In the genomic region with DNA sequence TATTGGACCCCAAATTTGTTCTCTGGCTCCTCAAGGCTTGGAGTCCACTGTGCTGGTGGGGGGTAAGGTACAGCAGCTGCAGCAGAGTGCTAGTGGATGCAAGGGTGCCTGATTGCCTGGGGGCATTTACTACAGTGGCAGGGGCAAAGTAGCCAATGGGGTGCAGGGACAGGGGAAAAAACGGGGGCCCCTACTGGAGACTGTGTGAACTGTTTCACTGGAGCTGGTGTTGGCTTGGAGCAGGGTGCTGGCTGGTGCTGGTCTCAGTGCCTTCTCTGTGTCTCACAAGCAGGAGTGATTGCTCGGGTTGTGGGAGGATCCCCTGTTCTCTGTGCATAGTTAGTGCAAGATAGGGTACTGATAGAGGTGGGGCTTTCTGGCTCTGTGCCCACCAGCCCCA, we compare ENCODE assay signal across 26 cellular contexts.
A peak's percentile ranks its signal among the peaks of the same experiment; 100 is the strongest.
DNase-seq lines count a peak whose midpoint lies in the region; ATAC-seq, FAIRE-seq and TF ChIP-seq lines count a peak whose summit lies in the region.
"Had no signal": no experiment of that assay in that cellular context is flagged by ENCODE, and none has a peak within 500 bp of the region (broad histone marks: within the 10 kb centered on the region; RNA-seq: fewer than 3 reads in every experiment).

No MANE protein-coding gene starts in this region.

- WGBS in H1 (ENCODE audit: extremely low coverage in 1 of 2, insufficient coverage in 1 of 2, insufficient read length in 1 of 2, insufficient replicate concordance in 2 of 2, low coverage in 1 of 2, low lambda C conversion rate in 2 of 2, missing lambda C conversion rate in 1 of 2), 2 experiments: 82% methylated on average over 2 of the region's 2 CpGs; no CpG with 5 or more reads in 1 of the 2 experiments
- WGBS in heart right ventricle, 2 donors: 62 to 75% methylated on average over 2 of the region's 2 CpGs

- no peak overlapping the region for H3K56ac ChIP-seq in H1 (replicated peaks; ENCODE audit: insufficient read length, low read depth, low read length)

- no peak overlapping the region for H3K4me2 ChIP-seq in H1 (ENCODE audit: insufficient read depth in 1 of 2, low read depth in 2 of 2, low read length in 2 of 2)
- H3K4me2 ChIP-seq in osteoblast (ENCODE audit: insufficient read depth, low read length): no peak overlapping the region
- H3K4me2 ChIP-seq: A549, SK-N-SH had no signal

- no peak overlapping the region for H4K5ac ChIP-seq in H1 (ENCODE audit: insufficient read length, low read depth, low read length)

- no peak for TF ChIP-seq POLR2A in H1 (IDR thresholded peaks at IDR 0.05; ENCODE audit: control extremely low read depth in 1 of 2, low read depth in 2 of 2, low read length in 2 of 2)

- no peaks in the 10 kb centered on the region for H3K9me3 ChIP-seq in H1 (ENCODE audit: insufficient read depth in 2 of 2, low read depth in 1 of 2, low read length in 1 of 2)
- no peaks in the 10 kb centered on the region for H3K9me3 ChIP-seq in osteoblast (ENCODE audit: low read depth, low read length)
- peaks cover 0 to 37% (median 0%) of the 10 kb centered on the region in 11 donors for H3K9me3 ChIP-seq in heart right ventricle
- H3K9me3 ChIP-seq: A549, SK-N-SH had no signal

- no peak for FAIRE-seq in H1 (lab: Jason Lieb, UNC)
- FAIRE-seq: A549, G401.6, RCC 7860 had no signal

- H2BK20ac ChIP-seq in H1 (ENCODE audit: low read length): no peak overlapping the region

- no peaks in the 10 kb centered on the region for H3K23me2 ChIP-seq in H1 (ENCODE audit: low read depth, low read length)

- H3K79me2 ChIP-seq in H1 (ENCODE audit: control insufficient read depth in 1 of 2, insufficient read depth in 2 of 2, low read length in 2 of 2) (no peaks in the 10 kb centered on the region), osteoblast (ENCODE audit: insufficient read depth, low read length) (no peaks in the 10 kb centered on the region)

- no peak overlapping the region for H2BK120ac ChIP-seq in H1 (replicated peaks; ENCODE audit: low read depth, low read length)

- no peak for TF ChIP-seq EP300 in H1 (IDR thresholded peaks at IDR 0.05; ENCODE audit: borderline replicate concordance in 1 of 2, low read depth in 2 of 2, low read length in 2 of 2)

- no peak overlapping the region for H3K9ac ChIP-seq in H1 (replicated peaks in 1 of 4; ENCODE audit: extremely low read depth in 1 of 4, low read depth in 3 of 4, low read length in 3 of 4)
- H3K9ac ChIP-seq: SK-N-SH had no signal

- H3K27me3 ChIP-seq in H1 (replicated peaks in 1 of 4; ENCODE audit: control insufficient read depth in 3 of 4, extremely low read depth in 1 of 4, insufficient read depth in 3 of 4, low read length in 3 of 4) (no peaks in the 10 kb centered on the region), osteoblast (ENCODE audit: insufficient read depth, low read length) (no peaks in the 10 kb centered on the region), heart right ventricle (no peaks in the 10 kb centered on the region)

- H3K4ac ChIP-seq in H1 (replicated peaks; ENCODE audit: insufficient read length, low read depth, low read length): no peak overlapping the region

- H3K4me3 ChIP-seq in GM12865 (ENCODE audit: low read depth, low read length) (no peak overlapping the region), H1 (ENCODE audit: extremely low read depth in 1 of 4, insufficient read depth in 2 of 4, low read depth in 3 of 4, low read length in 4 of 4) (no peak overlapping the region), osteoblast (ENCODE audit: insufficient read depth, low read length) (no peak overlapping the region), heart right ventricle (no peak overlapping the region)
- H3K4me3 ChIP-seq: A549 had no signal

- H3K4me1 ChIP-seq in H1 (replicated peaks in 1 of 4; ENCODE audit: control insufficient read depth in 3 of 4, insufficient read depth in 4 of 4, low read length in 3 of 4) (no peaks in the 10 kb centered on the region), osteoblast (ENCODE audit: insufficient read depth, low read length) (no peaks in the 10 kb centered on the region), heart right ventricle (no peaks in the 10 kb centered on the region)
- H3K4me1 ChIP-seq: A549 had no signal

- no peak overlapping the region for H2AK5ac ChIP-seq in H1 (ENCODE audit: low read depth, low read length)

- H4K20me1 ChIP-seq in H1 (replicated peaks in 1 of 2; ENCODE audit: control insufficient read depth in 1 of 2, insufficient read depth in 2 of 2, low read length in 2 of 2): no peaks in the 10 kb centered on the region
- H4K20me1 ChIP-seq in osteoblast (ENCODE audit: insufficient read depth, low read length): no peaks in the 10 kb centered on the region

- no peak overlapping the region for H4K8ac ChIP-seq in H1 (ENCODE audit: extremely low read depth, insufficient read depth, low read length)

- ATAC-seq in GM18868 (IDR thresholded peaks at IDR 0.05; ENCODE audit: unreplicated experiment) (peak; percentile 47), heart right ventricle (no peak)
- ATAC-seq: A549 had no signal

- TF ChIP-seq CTCF in GM12865 (IDR thresholded peaks at IDR 0.05; ENCODE audit: insufficient read depth, low read depth, low read length, missing control alignments) (peak; percentile 4), H1 (IDR thresholded peaks at IDR 0.05; ENCODE audit: control extremely low read depth in 1 of 3, insufficient read depth in 1 of 3, low read depth in 1 of 3, low read length in 3 of 3) (peak; percentile 9 to 46 (median 44); a peak in 2 of 4 replicates), osteoblast (IDR thresholded peaks at IDR 0.05; ENCODE audit: extremely low read depth, low read depth, low read length) (no peak), heart right ventricle (IDR thresholded peaks at IDR 0.05) (no peak)

- H4K91ac ChIP-seq in H1 (replicated peaks; ENCODE audit: insufficient read length, low read length): no peak overlapping the region

- H2AFZ ChIP-seq in H1 (ENCODE audit: low read length) (no peak overlapping the region), osteoblast (ENCODE audit: low read length) (no peak overlapping the region)

- no peak overlapping the region for H2BK15ac ChIP-seq in H1 (ENCODE audit: low read length)

- CTCF ChIA-PET in H1 (lab: Charles Lee; ENCODE audit: partially characterized antibody): interaction anchor here (0.6 to 1.7 kb wide), 7 partner anchors 10 to 157 kb away, joined by 3 to 10 read pairs (median 3); no protein-coding TSS in a partner anchor

- no peaks in the 10 kb centered on the region for H3K36me3 ChIP-seq in H1 (ENCODE audit: control insufficient read depth in 2 of 4, insufficient read depth in 4 of 4, low read length in 3 of 4)
- H3K36me3 ChIP-seq in osteoblast (ENCODE audit: insufficient read depth, low read length): no peaks in the 10 kb centered on the region
- H3K36me3 ChIP-seq in heart right ventricle: no peaks in the 10 kb centered on the region

- TF ChIP-seq RAD21 in H1 (IDR thresholded peaks at IDR 0.05 in 1 of 2, conservative IDR thresholded peaks at IDR 0.05 in 1 of 2; ENCODE audit: low read depth in 2 of 2, low read length in 2 of 2): peak; percentile 11 to 16; a peak in 1 of 4 replicates

- DNase-seq in GM12865 (ENCODE audit: low read depth) (no peak), H1 (ENCODE audit: low read depth in 1 of 2, low spot score in 2 of 2) (peak in 1 of 2 experiments; percentile 53), osteoblast (ENCODE audit: insufficient read length, low spot score, missing footprints) (peak; percentile 27), NCI-H2196 (lab: John Stamatoyannopoulos, UW; ENCODE audit: unreplicated experiment) (no peak), NCI-H748 treated with DMSO at 0.1 percent for 48 hours (lab: John Stamatoyannopoulos, UW) (no peak), heart right ventricle (no peak)
- DNase-seq: AML-193; C1 segment of cervical spinal cord; CD4-positive, alpha-beta memory T cell; COR-L47; DMS53; H7; KBM-7; MV-4-11; NCI-H1105; NCI-H1436 treated with DMSO at 0.1 percent for 48 hours; NCI-H187 treated with DMSO at 0.1 percent for 48 hours; NCI-H2171 treated with DMSO at 0.1 percent for 48 hours; NCI-H524; NCI-H774; SK-N-SH; SW 1271 had no signal

- H2BK12ac ChIP-seq in H1 (ENCODE audit: low read depth, low read length): no peak overlapping the region

- H2BK5ac ChIP-seq in H1 (ENCODE audit: low read depth, low read length): no peak overlapping the region

- H3K18ac ChIP-seq in H1 (ENCODE audit: extremely low read depth, low read length): no peak overlapping the region

- no peak overlapping the region for H3K23ac ChIP-seq in H1 (ENCODE audit: insufficient read length)

- H3K14ac ChIP-seq in H1 (ENCODE audit: insufficient read length): no peak overlapping the region

- intact Hi-C loops in heart right ventricle (cut with DNase I): no loop called here

- POLR2A ChIA-PET in H1 (lab: Charles Lee; ENCODE audit: partially characterized antibody): no interaction called here

- no peaks in the 10 kb centered on the region for H3K79me1 ChIP-seq in H1 (ENCODE audit: low read depth, low read length)

- H3K27ac ChIP-seq in H1 (ENCODE audit: low read depth, low read length) (no peak overlapping the region), osteoblast (ENCODE audit: low read depth, low read length) (no peak overlapping the region), heart right ventricle (no peak overlapping the region)
- H3K27ac ChIP-seq: A549 had no signal

TF ChIP-seq in H1, 55 proteins besides CTCF, POLR2A, EP300 and RAD21 (continues in another document):
- no peak for TF ChIP-seq MAFK (IDR thresholded peaks at IDR 0.05; ENCODE audit: low read depth, low read length)
- TF ChIP-seq RXRA (IDR thresholded peaks at IDR 0.05; ENCODE audit: insufficient read depth, low read depth, low read length): no peak
- TF ChIP-seq HDAC2 (IDR thresholded peaks at IDR 0.05; ENCODE audit: borderline replicate concordance in 1 of 2, low read depth in 2 of 2, low read length in 2 of 2): no peak
- TF ChIP-seq, protein P1, sequence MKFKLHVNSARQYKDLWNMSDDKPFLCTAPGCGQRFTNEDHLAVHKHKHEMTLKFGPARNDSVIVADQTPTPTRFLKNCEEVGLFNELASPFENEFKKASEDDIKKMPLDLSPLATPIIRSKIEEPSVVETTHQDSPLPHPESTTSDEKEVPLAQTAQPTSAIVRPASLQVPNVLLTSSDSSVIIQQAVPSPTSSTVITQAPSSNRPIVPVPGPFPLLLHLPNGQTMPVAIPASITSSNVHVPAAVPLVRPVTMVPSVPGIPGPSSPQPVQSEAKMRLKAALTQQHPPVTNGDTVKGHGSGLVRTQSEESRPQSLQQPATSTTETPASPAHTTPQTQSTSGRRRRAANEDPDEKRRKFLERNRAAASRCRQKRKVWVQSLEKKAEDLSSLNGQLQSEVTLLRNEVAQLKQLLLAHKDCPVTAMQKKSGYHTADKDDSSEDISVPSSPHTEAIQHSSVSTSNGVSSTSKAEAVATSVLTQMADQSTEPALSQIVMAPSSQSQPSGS (IDR thresholded peaks at IDR 0.05; ENCODE audit: low read length): no peak
- TF ChIP-seq SAP30 (IDR thresholded peaks at IDR 0.05; ENCODE audit: insufficient read depth, insufficient replicate concordance, low read length): no peak
- TF ChIP-seq POLR2AphosphoS5 (IDR thresholded peaks at IDR 0.05; ENCODE audit: low read depth, low read length): no peak
- TF ChIP-seq CTBP2 (IDR thresholded peaks at IDR 0.05; ENCODE audit: borderline replicate concordance, insufficient read depth, insufficient read length, low read length): no peak

Comparison
In these comparisons a context has a peak if more than half of its experiments do, and no peak if none do; other contexts are left out.
1. CTCF ChIP-seq: peak in GM12865 (single experiment) and H1 (3 of 3); none in osteoblast (single experiment) and heart right ventricle (0 of 9).